21 cellular contexts compared by ENCODE assay signal in the genomic region with DNA sequence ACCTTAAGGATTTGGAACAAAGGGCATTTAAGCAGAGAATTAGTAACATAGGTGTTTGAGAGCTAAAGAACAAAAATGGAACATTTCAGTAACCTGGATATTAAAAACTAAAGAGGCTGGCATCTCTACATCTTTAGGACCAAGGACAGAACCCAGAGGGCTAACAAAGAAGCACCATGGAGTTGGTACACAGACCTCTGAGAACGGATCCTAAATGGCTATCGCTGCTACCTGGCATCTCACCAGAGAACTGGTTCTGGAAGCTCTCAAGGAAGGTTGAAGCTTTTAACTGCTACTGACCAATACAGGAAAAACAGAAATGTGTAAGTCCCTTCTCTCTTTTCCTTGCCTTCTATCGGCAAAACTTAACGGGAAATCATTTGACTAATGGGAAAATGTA.
"Had no signal": no experiment of that assay in that cellular context is flagged by ENCODE, and none has a peak within 500 bp of the region (broad histone marks: within the 10 kb centered on the region; RNA-seq: fewer than 3 reads in every experiment).

No MANE protein-coding gene starts in this region.

- H3K9me3 ChIP-seq: SJSA1 had no signal

- DNase-seq: Karpas-422, KG1, MM.1S, NCI-H1092 treated with DMSO at 0.1 percent for 48 hours, NCI-H1436, NCI-H1694, NCI-H187 treated with DMSO at 0.1 percent for 48 hours, NCI-H2029 treated with DMSO at 0.1 percent for 48 hours, NCI-H2171, NCI-H226, NCI-H446, NCI-H510A, NCI-H524 treated with DMSO at 0.1 percent for 48 hours, NCI-H69, NCI-H774, Right ventricle myocardium superior, RPMI8226, SIG-M5, T-helper 1 cell had no signal

- H3K4me3 ChIP-seq: SJSA1, SK-N-MC had no signal

- H3K4me1 ChIP-seq: SJSA1 had no signal

- H3K27ac ChIP-seq: SJSA1, SK-N-MC had no signal

- H3K36me3 ChIP-seq: SJSA1 had no signal
